ENCODE assay signal across 8 cellular contexts in the genomic region with DNA sequence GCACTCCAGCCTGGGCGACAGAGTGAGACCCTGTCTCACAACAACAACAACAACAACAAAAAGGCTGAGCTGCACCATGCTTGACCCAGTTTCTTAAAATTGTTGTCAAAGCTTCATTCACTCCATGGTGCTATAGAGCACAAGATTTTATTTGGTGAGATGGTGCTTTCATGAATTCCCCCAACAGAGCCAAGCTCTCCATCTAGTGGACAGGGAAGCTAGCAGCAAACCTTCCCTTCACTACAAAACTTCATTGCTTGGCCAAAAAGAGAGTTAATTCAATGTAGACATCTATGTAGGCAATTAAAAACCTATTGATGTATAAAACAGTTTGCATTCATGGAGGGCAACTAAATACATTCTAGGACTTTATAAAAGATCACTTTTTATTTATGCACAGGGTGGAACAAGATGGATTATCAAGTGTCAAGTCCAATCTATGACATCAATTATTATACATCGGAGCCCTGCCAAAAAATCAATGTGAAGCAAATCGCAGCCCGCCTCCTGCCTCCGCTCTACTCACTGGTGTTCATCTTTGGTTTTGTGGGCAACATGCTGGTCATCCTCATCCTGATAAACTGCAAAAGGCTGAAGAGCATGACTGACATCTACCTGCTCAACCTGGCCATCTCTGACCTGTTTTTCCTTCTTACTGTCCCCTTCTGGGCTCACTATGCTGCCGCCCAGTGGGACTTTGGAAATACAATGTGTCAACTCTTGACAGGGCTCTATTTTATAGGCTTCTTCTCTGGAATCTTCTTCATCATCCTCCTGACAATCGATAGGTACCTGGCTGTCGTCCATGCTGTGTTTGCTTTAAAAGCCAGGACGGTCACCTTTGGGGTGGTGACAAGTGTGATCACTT. TPM values are rescaled to one million over a fixed set of nuclear protein-coding genes. Genes with fewer than 3 reads are reported as not detected.
DNase-seq lines count a peak whose midpoint lies in the region; ATAC-seq and TF ChIP-seq lines count a peak whose summit lies in the region.

No MANE protein-coding gene starts in this region.

- H3K27me3 ChIP-seq in prostate gland (replicated peaks; ENCODE audit: insufficient read depth): no peaks in the 10 kb centered on the region

- peak; percentile 68 for TF ChIP-seq CTCF in GM12875 (IDR thresholded peaks at IDR 0.05; ENCODE audit: borderline replicate concordance, insufficient read depth, low read depth, low read length)
- peak; percentile 63 for TF ChIP-seq CTCF in foreskin fibroblast (IDR thresholded peaks at IDR 0.05; ENCODE audit: low read depth, low read length)
- TF ChIP-seq CTCF in prostate gland (IDR thresholded peaks at IDR 0.05): peak in 2 of 4 experiments; percentile 50 to 64

- no peak overlapping the region for H3K27ac ChIP-seq in prostate gland

- TF ChIP-seq POLR2A in prostate gland (IDR thresholded peaks at IDR 0.05): no peak

- H3K36me3 ChIP-seq in prostate gland: no peaks in the 10 kb centered on the region

- no peaks in the 10 kb centered on the region for H3K4me1 ChIP-seq in prostate gland (replicated peaks)

- peak; percentile 50 for DNase-seq in AG08395 (ENCODE audit: low spot score)
- peak; percentile 56 for DNase-seq in SK-MEL-5 (ENCODE audit: low read depth, low spot score)
- DNase-seq in foreskin fibroblast: peak; percentile 23 to 55
- DNase-seq in NCI-H128 (lab: John Stamatoyannopoulos, UW; ENCODE audit: unreplicated experiment): no peak
- no peak for DNase-seq in prostate gland (ENCODE audit: low spot score)
- no peak for DNase-seq in NCI-H1417 treated with DMSO at 0.1 percent for 48 hours (lab: John Stamatoyannopoulos, UW)

- H3K9me3 ChIP-seq in prostate gland: no peaks in the 10 kb centered on the region

- no peak for ATAC-seq in activated CD4-positive, CD25-positive, alpha-beta regulatory T cell treated with anti-CD3 and anti-CD28 coated beads, Interleukin-2, amount 50 U/mL, for 24 hours

- intact Hi-C loops in prostate gland (cut with DNase I): no loop called here

- in situ Hi-C loops in SK-MEL-5 (cut with HindIII; ENCODE audit: low pct_unique_long_range_greater_than_20kb, low sequenced_read_pairs): no loop called here

- H3K4me3 ChIP-seq in GM12875 (ENCODE audit: low read depth, low read length) (no peak overlapping the region), foreskin fibroblast (ENCODE audit: low read depth in 1 of 2, low read length in 2 of 2) (no peak overlapping the region), prostate gland (no peak overlapping the region)

- WGBS in prostate gland: 71% methylated on average over 9 of the region's 9 CpGs

RNA-seq across cellular contexts. Expression of a gene that starts 2.0 kb away (rescaled TPM):
- total RNA-seq in SK-MEL-5 (2014; rRNA removed; shearing (Covaris generic)): not detected in 2 replicates
- polyA plus RNA-seq in SK-MEL-5 (2015; cell fraction: cytosol; rRNA removed): not detected in 2 replicates
- not detected in 2 replicates for polyA plus RNA-seq in SK-MEL-5 (2015; cell fraction: nucleus; rRNA removed)
- total RNA-seq in prostate gland: under 1 TPM; 0.55 to 0.68 TPM

RNA-seq across cellular contexts. Expression of a gene that starts 18.8 kb away (rescaled TPM):
- total RNA-seq in SK-MEL-5 (2014; rRNA removed; shearing (Covaris generic)): not detected in 2 replicates
- not detected in 2 replicates for polyA plus RNA-seq in SK-MEL-5 (2015; cell fraction: cytosol; rRNA removed)
- polyA plus RNA-seq in SK-MEL-5 (2015; cell fraction: nucleus; rRNA removed): not detected in 2 replicates
- 1 to 10 TPM; 1.0 to 6.5 TPM for total RNA-seq in prostate gland

RNA-seq across cellular contexts. Expression of a gene that starts 34.3 kb away (rescaled TPM):
- total RNA-seq in SK-MEL-5 (2014; rRNA removed; shearing (Covaris generic)): not detected in 2 replicates
- polyA plus RNA-seq in SK-MEL-5 (2015; cell fraction: cytosol; rRNA removed): not detected in 2 replicates
- polyA plus RNA-seq in SK-MEL-5 (2015; cell fraction: nucleus; rRNA removed): not detected in 2 replicates
- total RNA-seq in prostate gland: under 1 TPM; 0.09 to 0.45 TPM

Comparison
In these comparisons a context has a peak if more than half of its experiments do, and no peak if none do; other contexts are left out.
1. DNase-seq: peak in AG08395 (single experiment), SK-MEL-5 (single experiment) and foreskin fibroblast (2 of 2); none in NCI-H128 (single experiment), prostate gland (single experiment) and NCI-H1417 treated with DMSO at 0.1 percent for 48 hours (single experiment).